21 cellular contexts compared by ENCODE assay signal in genomic region chr7:70830426-70830825, GRCh38.
DNase-seq lines count a peak whose midpoint lies in the region; ATAC-seq, FAIRE-seq and TF ChIP-seq lines count a peak whose summit lies in the region.
"Had no signal": no experiment of that assay in that cellular context is flagged by ENCODE, and none has a peak within 500 bp of the region (broad histone marks: within the 10 kb centered on the region; RNA-seq: fewer than 3 reads in every experiment).

No MANE protein-coding gene starts in this region.

- H3K27ac ChIP-seq in GM23338 (ENCODE audit: low read depth) (no peak overlapping the region), H1 (ENCODE audit: low read depth, low read length) (no peak overlapping the region), liver (ENCODE audit: low read depth in 1 of 2, low read length in 2 of 2) (peak overlapping the region in 1 of 2 donors; percentile 37)
- H3K27ac ChIP-seq: HL-60 had no signal

- no peaks in the 10 kb centered on the region for H3F3A ChIP-seq in GM23338 (replicated peaks; ENCODE audit: low read depth)

- no peak overlapping the region for H2BK5ac ChIP-seq in H1 (ENCODE audit: low read depth, low read length)

- no peak for TF ChIP-seq POLR2A in H1 (IDR thresholded peaks at IDR 0.05; ENCODE audit: control extremely low read depth in 1 of 2, low read depth in 2 of 2, low read length in 2 of 2)
- TF ChIP-seq POLR2A in H54 (IDR thresholded peaks at IDR 0.05; ENCODE audit: low read depth, low read length), result no peak

- CTCF ChIA-PET in H1 (lab: Charles Lee; ENCODE audit: partially characterized antibody), result interaction anchor here (0.6 to 4.0 kb wide), 18 partner anchors 8 to 950 kb away, joined by 3 to 40 read pairs (median 5); no protein-coding TSS in a partner anchor

- H2AFZ ChIP-seq in GM23338 (0 out of 2 replicates have a peak overlapping the region, but pooled peaks have one; percentile 90), H1 (ENCODE audit: low read length) (peak overlapping the region; percentile 54; the same call in 1 of the 2 replicates)

- no peak overlapping the region for H2BK120ac ChIP-seq in H1 (replicated peaks; ENCODE audit: low read depth, low read length)

- H2AK5ac ChIP-seq in H1 (ENCODE audit: low read depth, low read length), result no peak overlapping the region

- no peaks in the 10 kb centered on the region for H3K27me3 ChIP-seq in GM23338 (ENCODE audit: insufficient read depth)
- no peaks in the 10 kb centered on the region for H3K27me3 ChIP-seq in H1 (replicated peaks in 1 of 4; ENCODE audit: control insufficient read depth in 3 of 4, extremely low read depth in 1 of 4, insufficient read depth in 3 of 4, low read length in 3 of 4)
- no peaks in the 10 kb centered on the region for H3K27me3 ChIP-seq in liver (ENCODE audit: control insufficient read depth in 4 of 4, insufficient read depth in 4 of 4, low read length in 3 of 4)

- peaks cover 13% of the 10 kb centered on the region for H3K4me1 Mint-ChIP-seq in GM23338

- H3K9me2 ChIP-seq in GM23338 (ENCODE audit: insufficient read depth), result peaks cover 9% of the 10 kb centered on the region; the same call in 1 of the 2 replicates

- H3K4me2 ChIP-seq in GM23338, result no peak overlapping the region
- 0 out of 4 replicates have a peak overlapping the region, but pooled peaks of 1 of the 2 experiments have one; percentile 1 for H3K4me2 ChIP-seq in H1 (ENCODE audit: insufficient read depth in 1 of 2, low read depth in 2 of 2, low read length in 2 of 2)

- no peak overlapping the region for H3K56ac ChIP-seq in H1 (replicated peaks; ENCODE audit: insufficient read length, low read depth, low read length)

- ATAC-seq in GM23338 (no peak), left cardiac atrium (no peak)
- ATAC-seq: CD8-positive, alpha-beta T cell had no signal

- no peaks in the 10 kb centered on the region for H3K79me1 ChIP-seq in H1 (ENCODE audit: low read depth, low read length)

- no peak overlapping the region for H3K4ac ChIP-seq in H1 (replicated peaks; ENCODE audit: insufficient read length, low read depth, low read length)

- H3K23me2 ChIP-seq in H1 (ENCODE audit: low read depth, low read length), result no peaks in the 10 kb centered on the region

- H3K9ac ChIP-seq in H1 (replicated peaks in 1 of 4; ENCODE audit: extremely low read depth in 1 of 4, low read depth in 3 of 4, low read length in 3 of 4) (no peak overlapping the region), liver (ENCODE audit: low read depth in 1 of 2, low read length in 2 of 2) (no peak overlapping the region)

- TF ChIP-seq EP300 in H1 (IDR thresholded peaks at IDR 0.05; ENCODE audit: borderline replicate concordance in 1 of 2, low read depth in 2 of 2, low read length in 2 of 2), result no peak

- no peak overlapping the region for H3K4me3 Mint-ChIP-seq in GM23338
- H3K4me3 Mint-ChIP-seq: CD8-positive, alpha-beta T cell; IgD-negative memory B cell had no signal

- peaks cover 10% of the 10 kb centered on the region for H3K9me3 Mint-ChIP-seq in GM23338
- H3K9me3 Mint-ChIP-seq: CD8-positive, alpha-beta T cell; IgD-negative memory B cell had no signal

- H4K20me1 ChIP-seq in GM23338 (replicated peaks; ENCODE audit: insufficient read depth) (no peaks in the 10 kb centered on the region), H1 (replicated peaks in 1 of 2; ENCODE audit: control insufficient read depth in 1 of 2, insufficient read depth in 2 of 2, low read length in 2 of 2) (no peaks in the 10 kb centered on the region)

- no peak overlapping the region for H4K5ac ChIP-seq in H1 (ENCODE audit: insufficient read length, low read depth, low read length)

- H3K4me3 ChIP-seq in GM23338, result no peak overlapping the region
- H3K4me3 ChIP-seq in H1 (ENCODE audit: extremely low read depth in 1 of 4, insufficient read depth in 2 of 4, low read depth in 3 of 4, low read length in 4 of 4), result no peak overlapping the region
- H3K4me3 ChIP-seq in liver (ENCODE audit: low read depth in 1 of 3, low read length in 3 of 3), result no peak overlapping the region

- H3K9me3 ChIP-seq in H1 (ENCODE audit: insufficient read depth in 2 of 2, low read depth in 1 of 2, low read length in 1 of 2), result peaks cover 7 to 10% of the 10 kb centered on the region in 2 experiments
- H3K9me3 ChIP-seq in liver (ENCODE audit: control insufficient read depth in 4 of 4, low read length in 3 of 4), result peaks cover 0 to 3% (median 0%) of the 10 kb centered on the region in 4 donors

- no peak overlapping the region for H3K23ac ChIP-seq in H1 (ENCODE audit: insufficient read length)

- H3K18ac ChIP-seq in H1 (ENCODE audit: extremely low read depth, low read length), result peak overlapping the region; percentile 44; the same call in 1 of the 2 replicates

- peak overlapping the region; percentile 51; the same call in 1 of the 2 replicates for H2BK20ac ChIP-seq in H1 (ENCODE audit: low read length)

- no peak for DNase-seq in GM23338 (ENCODE audit: low spot score)
- DNase-seq in H1 (ENCODE audit: low read depth in 1 of 2, low spot score in 2 of 2), result no peak
- DNase-seq in left cardiac atrium, result no peak
- DNase-seq in ecto neural progenitor cell (ENCODE audit: low spot score), result no peak
- DNase-seq in COLO829 (ENCODE audit: low spot score), result no peak
- DNase-seq in H54 (ENCODE audit: insufficient read length, low spot score), result no peak
- DNase-seq: ACHN; AML-193; CD8-positive, alpha-beta T cell; COR-L47; DMS53; HCEC 1CT; Karpas-422; KBM-7 had no signal

- peaks cover 10% of the 10 kb centered on the region for H3K36me3 Mint-ChIP-seq in GM23338 (ENCODE audit: low read depth)
- H3K36me3 Mint-ChIP-seq: CD8-positive, alpha-beta T cell; IgD-negative memory B cell had no signal

- WGBS in H1 (ENCODE audit: extremely low coverage in 1 of 2, insufficient coverage in 1 of 2, insufficient read length in 1 of 2, insufficient replicate concordance in 2 of 2, low coverage in 1 of 2, low lambda C conversion rate in 2 of 2, missing lambda C conversion rate in 1 of 2), 2 experiments, result 93% methylated on average over 7 of the region's 7 CpGs; no CpG with 5 or more reads in 1 of the 2 experiments
- 51% methylated on average over 7 of the region's 7 CpGs for WGBS in liver

- no peak overlapping the region for H3K14ac ChIP-seq in H1 (ENCODE audit: insufficient read length)

- H2BK15ac ChIP-seq in H1 (ENCODE audit: low read length), result no peak overlapping the region

- H2BK12ac ChIP-seq in H1 (ENCODE audit: low read depth, low read length), result no peak overlapping the region

- H4K8ac ChIP-seq in H1 (ENCODE audit: extremely low read depth, insufficient read depth, low read length), result no peak overlapping the region

- peaks cover 9% of the 10 kb centered on the region for H3K4me1 ChIP-seq in GM23338 (ENCODE audit: insufficient read depth)
- peaks cover 0 to 7% (median 4%) of the 10 kb centered on the region in 4 experiments; a peak in 5 of 7 replicates for H3K4me1 ChIP-seq in H1 (replicated peaks in 1 of 4; ENCODE audit: control insufficient read depth in 3 of 4, insufficient read depth in 4 of 4, low read length in 3 of 4)
- peaks cover 0 to 23% (median 17%) of the 10 kb centered on the region in 4 donors for H3K4me1 ChIP-seq in liver (ENCODE audit: control insufficient read depth in 4 of 4, insufficient read depth in 4 of 4, low read length in 3 of 4)

- POLR2A ChIA-PET in H1 (lab: Charles Lee; ENCODE audit: partially characterized antibody), result interaction anchor here (0.6 kb wide), 1 partner anchor 470 kb away, joined by 3 read pairs; no protein-coding TSS in a partner anchor

- H3K27me3 Mint-ChIP-seq in GM23338 (ENCODE audit: insufficient read depth, low read depth, poor library complexity), result peaks cover 11% of the 10 kb centered on the region

- no peak for FAIRE-seq in H1 (lab: Jason Lieb, UNC)
- FAIRE-seq in H54 (lab: Jason Lieb, UNC), result no peak
- FAIRE-seq: A204.1, G401.6, GM12891, GM18507 had no signal

- H3K79me2 ChIP-seq in GM23338 (replicated peaks; ENCODE audit: insufficient read depth) (no peaks in the 10 kb centered on the region), H1 (ENCODE audit: control insufficient read depth in 1 of 2, insufficient read depth in 2 of 2, low read length in 2 of 2) (no peaks in the 10 kb centered on the region)

- H4K91ac ChIP-seq in H1 (replicated peaks; ENCODE audit: insufficient read length, low read length), result no peak overlapping the region

- no peak for TF ChIP-seq RAD21 in H1 (IDR thresholded peaks at IDR 0.05 in 1 of 2, conservative IDR thresholded peaks at IDR 0.05 in 1 of 2; ENCODE audit: low read depth in 2 of 2, low read length in 2 of 2)
- TF ChIP-seq RAD21 in liver (IDR thresholded peaks at IDR 0.05), result no peak

- peaks cover 4% of the 10 kb centered on the region for H3K36me3 ChIP-seq in GM23338 (ENCODE audit: insufficient read depth)
- peaks cover 0 to 3% (median 0%) of the 10 kb centered on the region in 4 experiments; a peak in 2 of 8 replicates for H3K36me3 ChIP-seq in H1 (ENCODE audit: control insufficient read depth in 2 of 4, insufficient read depth in 4 of 4, low read length in 3 of 4)
- H3K36me3 ChIP-seq in liver (ENCODE audit: control insufficient read depth in 4 of 4, insufficient read depth in 3 of 4, low read depth in 1 of 4, low read length in 3 of 4), result no peaks in the 10 kb centered on the region

- no peak overlapping the region for H3K27ac Mint-ChIP-seq in GM23338
- H3K27ac Mint-ChIP-seq: CD8-positive, alpha-beta T cell; IgD-negative memory B cell had no signal

- TF ChIP-seq CTCF in GM23338 (conservative IDR thresholded peaks at IDR 0.05; ENCODE audit: low read depth in 2 of 2) (no peak), H1 (IDR thresholded peaks at IDR 0.05; ENCODE audit: control extremely low read depth in 1 of 3, insufficient read depth in 1 of 3, low read depth in 1 of 3, low read length in 3 of 3) (no peak), liver (IDR thresholded peaks at IDR 0.05; ENCODE audit: low read depth, low read length, missing input control) (no peak)

- intact Hi-C loops in left cardiac atrium (cut with DNase I), result no loop called here

TF ChIP-seq in H1, 55 proteins besides CTCF, POLR2A, EP300 and RAD21 (continues in another document):
- TF ChIP-seq CREB1 (IDR thresholded peaks at IDR 0.05), result no peak

TF ChIP-seq in liver, 16 proteins besides CTCF, POLR2A, EP300 and RAD21 (continues in another document):
- peak; percentile 18 for TF ChIP-seq YY1 (IDR thresholded peaks at IDR 0.05)
- peak in 1 of 2 donors; percentile 9 for TF ChIP-seq GABPA (IDR thresholded peaks at IDR 0.05 in 1 of 2, conservative IDR thresholded peaks at IDR 0.05 in 1 of 2)
- TF ChIP-seq FOXA2 (IDR thresholded peaks at IDR 0.05), result peak; percentile 40
- no peak for TF ChIP-seq FOXA1 (IDR thresholded peaks at IDR 0.05)
- peak in 1 of 2 donors; percentile 26 for TF ChIP-seq JUND (IDR thresholded peaks at IDR 0.05)
